9 cellular contexts compared by ENCODE assay signal in the genomic region with DNA sequence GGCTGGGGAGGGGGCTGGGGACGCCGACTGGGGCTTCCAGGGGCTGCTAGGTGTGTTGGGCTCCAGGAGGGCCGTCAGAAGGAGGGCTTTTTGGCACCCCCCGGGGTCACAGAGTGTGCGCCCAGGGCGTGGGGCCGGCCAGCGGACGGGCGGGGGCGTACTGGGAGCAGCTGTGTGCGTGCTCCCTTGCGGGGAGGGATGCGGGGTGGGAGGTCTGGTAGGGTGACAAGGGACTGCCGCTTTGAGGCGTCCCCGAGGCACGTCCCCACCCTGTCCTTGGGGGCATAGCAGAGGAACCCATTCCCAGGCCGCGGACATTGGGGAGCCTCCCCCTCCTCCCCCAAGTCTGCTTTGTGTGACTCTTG. TPM values are rescaled to one million over a fixed set of nuclear protein-coding genes. Genes with fewer than 3 reads are reported as not detected.
A peak's percentile ranks its signal among the peaks of the same experiment; 100 is the strongest.
DNase-seq lines count a peak whose midpoint lies in the region; ATAC-seq, FAIRE-seq and TF ChIP-seq lines count a peak whose summit lies in the region.
"Had no signal": no experiment of that assay in that cellular context is flagged by ENCODE, and none has a peak within 500 bp of the region (broad histone marks: within the 10 kb centered on the region; RNA-seq: fewer than 3 reads in every experiment).

No MANE protein-coding gene starts in this region.

- H3K23ac ChIP-seq in H1 (ENCODE audit: insufficient read length), result no peak overlapping the region

- H3K9ac ChIP-seq in HUES48 (ENCODE audit: low read depth, low read length), result no peak overlapping the region
- H3K9ac ChIP-seq in H1 (replicated peaks in 1 of 4; ENCODE audit: extremely low read depth in 1 of 4, low read depth in 3 of 4, low read length in 3 of 4), result no peak overlapping the region

- no peak for TF ChIP-seq CTCF in CD14-positive monocyte (IDR thresholded peaks at IDR 0.05)
- no peak for TF ChIP-seq CTCF in H1 (IDR thresholded peaks at IDR 0.05; ENCODE audit: control extremely low read depth in 1 of 3, insufficient read depth in 1 of 3, low read depth in 1 of 3, low read length in 3 of 3)
- TF ChIP-seq CTCF in ovary (IDR thresholded peaks at IDR 0.05), result no peak

- H3K9me3 ChIP-seq in HUES48 (ENCODE audit: control insufficient read depth, insufficient read depth, low read length) (no peaks in the 10 kb centered on the region), H1 (ENCODE audit: insufficient read depth in 2 of 2, low read depth in 1 of 2, low read length in 1 of 2) (no peaks in the 10 kb centered on the region), ovary (no peaks in the 10 kb centered on the region)

- H3K23me2 ChIP-seq in H1 (ENCODE audit: low read depth, low read length), result peaks cover 25% of the 10 kb centered on the region

- no peak overlapping the region for H3K4ac ChIP-seq in H1 (replicated peaks; ENCODE audit: insufficient read length, low read depth, low read length)

- 0 out of 2 replicates have a peak overlapping the region, but pooled peaks have one; percentile 21 for H2BK20ac ChIP-seq in H1 (ENCODE audit: low read length)

- TF ChIP-seq EP300 in H1 (IDR thresholded peaks at IDR 0.05; ENCODE audit: borderline replicate concordance in 1 of 2, low read depth in 2 of 2, low read length in 2 of 2) (no peak), ovary (IDR thresholded peaks at IDR 0.05) (no peak)

- no peak overlapping the region for H3K18ac ChIP-seq in H1 (ENCODE audit: extremely low read depth, low read length)

- intact Hi-C loops in CD14-positive monocyte (cut with micrococcal nuclease) (loop anchor here in 1 of 2 donors (2.0 kb wide), 1 partner anchor 18 kb away; no protein-coding TSS in a partner anchor), ovary (cut with DNase I) (loop anchor here in 1 of 4 donors (5.0 kb wide), 1 partner anchor 50 kb away; no protein-coding TSS in a partner anchor)

- no peak overlapping the region for H2AFZ ChIP-seq in H1 (ENCODE audit: low read length)

- peaks cover 0 to 13% (median 9%) of the 10 kb centered on the region in 7 donors for H3K9me3 Mint-ChIP-seq in CD14-positive monocyte

- no peak for FAIRE-seq in H1 (lab: Jason Lieb, UNC)

- no peak overlapping the region for H2BK120ac ChIP-seq in H1 (replicated peaks; ENCODE audit: low read depth, low read length)

- POLR2A ChIA-PET in H1 (lab: Charles Lee; ENCODE audit: partially characterized antibody), result interaction anchor here (0.7 to 2.5 kb wide), 10 partner anchors 8 to 54 kb away, joined by 3 to 6 read pairs (median 3); no protein-coding TSS in a partner anchor

- H3K4me1 ChIP-seq in HUES48 (ENCODE audit: control insufficient read depth, insufficient read depth, low read length), result peaks cover 49% of the 10 kb centered on the region
- peaks cover 7 to 59% (median 45%) of the 10 kb centered on the region in 4 experiments for H3K4me1 ChIP-seq in H1 (replicated peaks in 1 of 4; ENCODE audit: control insufficient read depth in 3 of 4, insufficient read depth in 4 of 4, low read length in 3 of 4)
- H3K4me1 ChIP-seq in ovary (ENCODE audit: insufficient read depth), result peaks cover 13% of the 10 kb centered on the region

- H3K36me3 ChIP-seq in HUES48 (ENCODE audit: control insufficient read depth, insufficient read depth, low read length), result no peaks in the 10 kb centered on the region
- no peaks in the 10 kb centered on the region for H3K36me3 ChIP-seq in H1 (ENCODE audit: control insufficient read depth in 2 of 4, insufficient read depth in 4 of 4, low read length in 3 of 4)
- H3K36me3 ChIP-seq in ovary, result no peaks in the 10 kb centered on the region

- no peak overlapping the region for H4K5ac ChIP-seq in H1 (ENCODE audit: insufficient read length, low read depth, low read length)

- DNase-seq in CD14-positive monocyte (ENCODE audit: low spot score), result no peak
- DNase-seq in H1 (ENCODE audit: low read depth in 1 of 2, low spot score in 2 of 2), result no peak
- peak in 3 of 5 donors; percentile 62 to 67 (median 62) for DNase-seq in ovary
- DNase-seq in NCI-H2196 (lab: John Stamatoyannopoulos, UW; ENCODE audit: unreplicated experiment), result no peak
- no peak for DNase-seq in KG1 (lab: John Stamatoyannopoulos, UW)
- DNase-seq in kidney glomerular epithelial cell (lab: John Stamatoyannopoulos, UW), result no peak

- H3K27ac ChIP-seq in HUES48 (ENCODE audit: low read depth, low read length), result no peak overlapping the region
- H3K27ac ChIP-seq in H1 (ENCODE audit: low read depth, low read length), result no peak overlapping the region
- peak overlapping the region in 1 of 2 donors; percentile 22 for H3K27ac ChIP-seq in ovary
- H3K27ac ChIP-seq: epithelial cell of prostate had no signal

- no peaks in the 10 kb centered on the region for H3K79me2 ChIP-seq in H1 (ENCODE audit: control insufficient read depth in 1 of 2, insufficient read depth in 2 of 2, low read length in 2 of 2)

- no peak overlapping the region for H2BK5ac ChIP-seq in H1 (ENCODE audit: low read depth, low read length)

- peak overlapping the region; percentile 85 to 96 for H3K4me2 ChIP-seq in H1 (ENCODE audit: insufficient read depth in 1 of 2, low read depth in 2 of 2, low read length in 2 of 2)

- no peak overlapping the region for H3K14ac ChIP-seq in H1 (ENCODE audit: insufficient read length)

- no peak overlapping the region for H2AK5ac ChIP-seq in H1 (ENCODE audit: low read depth, low read length)

- TF ChIP-seq POLR2A in H1 (IDR thresholded peaks at IDR 0.05; ENCODE audit: control extremely low read depth in 1 of 2, low read depth in 2 of 2, low read length in 2 of 2), result no peak
- no peak for TF ChIP-seq POLR2A in ovary (IDR thresholded peaks at IDR 0.05)

- H3K4me3 ChIP-seq in HUES48 (ENCODE audit: low read depth, low read length) (peak overlapping the region; percentile 57; the same call in 1 of the 2 replicates), H1 (ENCODE audit: extremely low read depth in 1 of 4, insufficient read depth in 2 of 4, low read depth in 3 of 4, low read length in 4 of 4) (peak overlapping the region; percentile 40 to 67 (median 44)), ovary (peak overlapping the region; percentile 61)

- peaks cover 0 to 2% of the 10 kb centered on the region in 2 donors for H3K36me3 Mint-ChIP-seq in CD14-positive monocyte

- H4K20me1 ChIP-seq in H1 (replicated peaks in 1 of 2; ENCODE audit: control insufficient read depth in 1 of 2, insufficient read depth in 2 of 2, low read length in 2 of 2), result peaks cover 5 to 11% of the 10 kb centered on the region in 2 experiments

- H3K27me3 ChIP-seq in HUES48 (ENCODE audit: control insufficient read depth, insufficient read depth, low read length), result peaks cover 73% of the 10 kb centered on the region
- H3K27me3 ChIP-seq in H1 (replicated peaks in 1 of 4; ENCODE audit: control insufficient read depth in 3 of 4, extremely low read depth in 1 of 4, insufficient read depth in 3 of 4, low read length in 3 of 4), result peaks cover 21 to 42% (median 40%) of the 10 kb centered on the region in 4 experiments
- no peaks in the 10 kb centered on the region for H3K27me3 ChIP-seq in ovary

- CTCF ChIA-PET in H1 (lab: Charles Lee; ENCODE audit: partially characterized antibody), result interaction anchor here (0.9 to 11.6 kb wide), 16 partner anchors 8 to 78 kb away, joined by 3 to 173 read pairs (median 4); no protein-coding TSS in a partner anchor

- H3K4me3 Mint-ChIP-seq in CD14-positive monocyte, result peak overlapping the region; percentile 56 to 66

- H4K91ac ChIP-seq in H1 (replicated peaks; ENCODE audit: insufficient read length, low read length), result no peak overlapping the region

- 3% methylated on average over 12 of the region's 20 CpGs; no CpG with 5 or more reads in 1 of the 2 experiments for WGBS in H1 (ENCODE audit: extremely low coverage in 1 of 2, insufficient coverage in 1 of 2, insufficient read length in 1 of 2, insufficient replicate concordance in 2 of 2, low coverage in 1 of 2, low lambda C conversion rate in 2 of 2, missing lambda C conversion rate in 1 of 2), 2 experiments
- WGBS in ovary, 3 donors, result 5 to 6% (median 6%) methylated on average over 18 to 20 of the region's 20 CpGs

- no peak for ATAC-seq in HG02840 (IDR thresholded peaks at IDR 0.05; ENCODE audit: low FRiP score, unreplicated experiment)

- H3K27me3 Mint-ChIP-seq in CD14-positive monocyte (ENCODE audit: low read depth in 3 of 3), result peaks cover 62 to 73% (median 72%) of the 10 kb centered on the region in 3 donors

- peaks cover 24% of the 10 kb centered on the region for H3K4me1 Mint-ChIP-seq in CD14-positive monocyte

- H3K27ac Mint-ChIP-seq in CD14-positive monocyte, result peak overlapping the region in 1 of 7 donors; percentile 77

- H4K8ac ChIP-seq in H1 (ENCODE audit: extremely low read depth, insufficient read depth, low read length), result no peak overlapping the region

- no peak overlapping the region for H2BK12ac ChIP-seq in H1 (ENCODE audit: low read depth, low read length)

- no peak overlapping the region for H3K56ac ChIP-seq in H1 (replicated peaks; ENCODE audit: insufficient read length, low read depth, low read length)

- no peak overlapping the region for H2BK15ac ChIP-seq in H1 (ENCODE audit: low read length)

- H3K79me1 ChIP-seq in H1 (ENCODE audit: low read depth, low read length), result no peaks in the 10 kb centered on the region

- TF ChIP-seq RAD21 in H1 (IDR thresholded peaks at IDR 0.05 in 1 of 2, conservative IDR thresholded peaks at IDR 0.05 in 1 of 2; ENCODE audit: low read depth in 2 of 2, low read length in 2 of 2), result no peak

TF ChIP-seq in H1, 55 proteins besides CTCF, POLR2A, EP300 and RAD21 (continues in another document):
- TF ChIP-seq HDAC2 (IDR thresholded peaks at IDR 0.05; ENCODE audit: borderline replicate concordance in 1 of 2, low read depth in 2 of 2, low read length in 2 of 2) (no peak), EZH2 (IDR thresholded peaks at IDR 0.05; ENCODE audit: low read depth, low read length, severe bottlenecking) (peak; percentile 50)

RNA-seq across cellular contexts. Expression of a gene that starts 1.1 kb away (rescaled TPM):
- polyA plus RNA-seq in CD14-positive monocyte (not detected), H1 (2011; rRNA removed) (0.59 and 1.2 TPM in 2 replicates), ovary (1 to 10 TPM in 1 of 2 donors, under 1 TPM in 1; 0.90 to 1.4 TPM)
- total RNA-seq in H1 (2021; fragmentation: NEBNext Ultra II Directional; extraction: Animal tissue kit (Norgen Biotek cat#: 25700)), result 3.0 and 3.8 TPM in 2 replicates
- 0.52 TPM for polyA plus RNA-seq in H1 (2011; cell fraction: cytosol; rRNA removed)
- 1.8 TPM for polyA plus RNA-seq in H1 (2011; cell fraction: nucleus; rRNA removed)
- 2.2 to 4.1 TPM (median 3.4 TPM) in 4 replicates for polyA plus RNA-seq in H1 (2012, experiment 1 of 2)
- 1.4 TPM for polyA plus RNA-seq in H1 (2012, experiment 2 of 2)
- 1.9 TPM for polyA plus RNA-seq in H1 (2013, experiment 1 of 2)
- polyA plus RNA-seq in H1 (2013, experiment 2 of 2), result 1.8 TPM
- polyA minus RNA-seq in H1 (2011; rRNA and poly(A)+ RNA removed), result 0.27 and 0.54 TPM in 2 replicates
- 2.3 TPM for polyA minus RNA-seq in H1 (2011; cell fraction: cytosol; rRNA and poly(A)+ RNA removed)
- polyA minus RNA-seq in H1 (2011; cell fraction: nucleus; rRNA and poly(A)+ RNA removed), result 2.8 TPM
- 10 to 100 TPM in 4 of 7 donors, 1 to 10 TPM in 3; 3.9 to 18.9 (median 10.3) TPM for total RNA-seq in ovary

Comparison
In these comparisons a context has a peak if more than half of its experiments do, and no peak if none do; other contexts are left out.
1. DNase-seq: peak in ovary (3 of 5); none in CD14-positive monocyte (single experiment), H1 (0 of 2), NCI-H2196 (single experiment), KG1 (single experiment) and kidney glomerular epithelial cell (single experiment).
2. Peak in every context shown above with its lines, with median percentiles within 50 percentile points of each other: H3K4me3 ChIP-seq.